In the genomic region with DNA sequence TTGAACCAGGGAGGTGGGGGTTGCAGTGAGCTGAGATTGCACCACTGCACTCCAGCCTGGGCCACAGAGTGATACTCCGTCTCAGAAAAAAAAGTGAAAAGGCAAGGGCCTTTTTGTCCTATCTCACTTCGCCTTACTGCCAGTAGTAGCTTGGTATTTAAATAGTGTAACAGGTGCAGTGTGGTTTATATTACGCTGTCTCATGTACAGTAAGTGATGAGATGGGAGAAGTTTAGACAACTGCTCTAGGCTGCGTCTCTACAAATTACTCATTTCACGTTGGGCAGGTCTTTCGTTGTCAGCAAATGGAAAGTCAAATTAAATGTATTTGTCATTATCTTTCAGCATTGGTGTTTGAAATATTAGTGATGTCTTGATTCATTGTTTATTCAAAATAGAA, we compare ENCODE assay signal across 30 cellular contexts. TPM values are rescaled to one million over a fixed set of nuclear protein-coding genes. Genes with fewer than 3 reads are reported as not detected.
DNase-seq lines count a peak whose midpoint lies in the region; ATAC-seq, FAIRE-seq and TF ChIP-seq lines count a peak whose summit lies in the region.
"Had no signal": no experiment of that assay in that cellular context is flagged by ENCODE, and none has a peak within 500 bp of the region (broad histone marks: within the 10 kb centered on the region; RNA-seq: fewer than 3 reads in every experiment).

No MANE protein-coding gene starts in this region.

- CTCF ChIA-PET in GM12878 (lab: Yijun Ruan, JAX), result interaction anchor here (0.6 to 1.5 kb wide), 5 partner anchors 13 to 219 kb away, joined by 3 to 5 read pairs (median 3); no protein-coding TSS in a partner anchor

- no peak overlapping the region for H3K27ac ChIP-seq in GM12878 (ENCODE audit: control insufficient read depth, insufficient read depth)
- H3K27ac ChIP-seq: epithelial cell of prostate, thoracic aorta had no signal

- no peak overlapping the region for H3K4me2 ChIP-seq in GM12878 (ENCODE audit: control insufficient read depth, insufficient read depth)

- no peak for TF ChIP-seq POLR2A in GM12878 (IDR thresholded peaks at IDR 0.05; ENCODE audit: low read depth, low read length)

- TF ChIP-seq RAD21 in GM12878 (IDR thresholded peaks at IDR 0.05; ENCODE audit: insufficient read depth, low read depth, low read length), result no peak

- TF ChIP-seq CTCF in GM13977 (IDR thresholded peaks at IDR 0.05; ENCODE audit: extremely low read depth, insufficient read depth, missing control alignments), result no peak
- no peak for TF ChIP-seq CTCF in GM12878 (IDR thresholded peaks at IDR 0.05 in 2 of 3, conservative IDR thresholded peaks at IDR 0.05 in 1 of 3; ENCODE audit: control insufficient read depth in 2 of 3, extremely low read depth in 1 of 3, insufficient read depth in 1 of 3, low read depth in 3 of 3, low read length in 3 of 3)

- SMC1A ChIA-PET in GM12878 (lab: Charles Lee; ENCODE audit: uncharacterized antibody, unreplicated experiment), result interaction anchor here (1.0 to 1.1 kb wide), 2 partner anchors 12 to 213 kb away, joined by 3 read pairs; no protein-coding TSS in a partner anchor

- 77% methylated on average over 6 of the region's 6 CpGs for WGBS in GM12878 (ENCODE audit: insufficient coverage, insufficient replicate concordance, low lambda C conversion rate, missing lambda C conversion rate)

- no peak overlapping the region for H3K9ac ChIP-seq in GM12878 (ENCODE audit: control insufficient read depth, insufficient read depth, low read length)

- ATAC-seq in GM18867 (IDR thresholded peaks at IDR 0.05; ENCODE audit: unreplicated experiment), result peak; percentile 88
- peak; percentile 80 for ATAC-seq in HG02885 (IDR thresholded peaks at IDR 0.05; ENCODE audit: poor library complexity, unreplicated experiment)
- peak; percentile 79 for ATAC-seq in GM12878
- ATAC-seq in GM19324 (IDR thresholded peaks at IDR 0.05; ENCODE audit: low FRiP score, unreplicated experiment), result no peak
- ATAC-seq: left ventricle myocardium superior; naive thymus-derived CD8-positive, alpha-beta T cell; SK-N-SH treated with all-trans-retinoic acid at 6 μM for 48 hours had no signal

- RAD21 ChIA-PET in GM12878 (lab: Charles Lee; ENCODE audit: unreplicated experiment), result interaction anchor here (1.0 kb wide), 1 partner anchor 15 kb away, joined by 3 read pairs; a partner anchor contains a TSS

- FAIRE-seq in GM12878 (lab: Jason Lieb, UNC), result no peak
- FAIRE-seq: colon, GM12892, keratinocyte had no signal

- in situ Hi-C loops in GM13977 (cut with MboI; ENCODE audit: low pct_unique_long_range_greater_than_20kb, low sequenced_read_pairs, unreplicated experiment), result no loop called here
- in situ Hi-C loops in GM12878 (cut with MboI), result no loop called here
- in situ Hi-C loops in KBM-7 (cut with MboI; ENCODE audit: low pct_unique_long_range_greater_than_20kb, low sequenced_read_pairs), result no loop called here

- no peak overlapping the region for H2AFZ ChIP-seq in GM12878 (ENCODE audit: control insufficient read depth, low read depth, low read length)

- H3K9me3 ChIP-seq in GM12878 (replicated peaks; ENCODE audit: control insufficient read depth, insufficient read depth, low read length), result no peaks in the 10 kb centered on the region
- H3K9me3 ChIP-seq: thoracic aorta had no signal

- TF ChIP-seq EP300 in GM12878 (IDR thresholded peaks at IDR 0.05; ENCODE audit: borderline replicate concordance in 1 of 2, control insufficient read depth in 1 of 2, low read depth in 2 of 2, low read length in 2 of 2), result no peak

- POLR2A ChIA-PET in GM12878 (lab: Charles Lee), result interaction anchor here (0.7 to 1.1 kb wide), 2 partner anchors 13 to 15 kb away, joined by 3 read pairs; a partner anchor contains a TSS

- intact Hi-C loops in GM12878 (cut with micrococcal nuclease; ENCODE audit: unreplicated experiment), result no loop called here

- H3K4me1 ChIP-seq in GM12878 (ENCODE audit: control insufficient read depth, insufficient read depth, low read length), result peaks cover 11% of the 10 kb centered on the region

- no peaks in the 10 kb centered on the region for H3K27me3 ChIP-seq in GM12878 (replicated peaks in 1 of 2; ENCODE audit: control insufficient read depth in 2 of 2, insufficient read depth in 2 of 2, low read length in 1 of 2)

- H3K79me2 ChIP-seq in GM12878 (ENCODE audit: control insufficient read depth, insufficient read depth, low read length), result no peaks in the 10 kb centered on the region

- no peak overlapping the region for H3K4me3 ChIP-seq in GM12878
- H3K4me3 ChIP-seq: thoracic aorta had no signal

- no TSS peak for BruUV-seq in GM12878 (replicated peaks; lab: Mats Ljungman, UMichigan)

- peaks cover 0 to 2% of the 10 kb centered on the region in 2 experiments; a peak in 2 of 4 replicates for H3K36me3 ChIP-seq in GM12878 (ENCODE audit: control insufficient read depth in 2 of 2, insufficient read depth in 2 of 2, low read length in 1 of 2)
- H3K36me3 ChIP-seq: thoracic aorta had no signal

- no peaks in the 10 kb centered on the region for H4K20me1 ChIP-seq in GM12878 (ENCODE audit: control insufficient read depth, insufficient read depth)

- peak; percentile 43 for DNase-seq in GM13977 (ENCODE audit: low spot score)
- DNase-seq in GM12878 (ENCODE audit: low read depth, low spot score), result no peak
- DNase-seq in KBM-7, result no peak
- no peak for DNase-seq in SW 1271 (lab: John Stamatoyannopoulos, UW)
- DNase-seq in NCI-H1930 (lab: John Stamatoyannopoulos, UW), result no peak
- DNase-seq: activated CD4-positive, alpha-beta T cell treated with anti-CD3 and anti-CD28 coated beads, Interleukin-2, amount 10 ng/mL, durations not matched to agents 7 days and 5 days; activated naive CD4-positive, alpha-beta T cell treated with anti-CD3 and anti-CD28 coated beads, Interleukin-2, amount 50 U/mL, for 16 hours; anterior cingulate cortex; C1 segment of cervical spinal cord; Calu3; effector CD4-positive, alpha-beta T cell; EL; glutamatergic neuron; left ventricle myocardium superior; naive thymus-derived CD8-positive, alpha-beta T cell; NCI-H1105; NCI-H2029 treated with DMSO at 0.1 percent for 48 hours; NCI-H345; NCI-H82; nucleus accumbens; stimulated activated naive CD8-positive, alpha-beta T cell treated with anti-CD3 and anti-CD28 coated beads, Interleukin-15, Interleukin-2, amounts not matched to agents 100 U/mL and 50 U/mL, for 24 hours had no signal

TF ChIP-seq in GM12878, 131 proteins besides CTCF, POLR2A, EP300 and RAD21 (continues in another document):
- TF ChIP-seq MXI1 (IDR thresholded peaks at IDR 0.05; ENCODE audit: low read depth, low read length) (no peak), TCF12 (IDR thresholded peaks at IDR 0.05; ENCODE audit: low read depth, low read length) (peak; percentile 40; the same call in 1 of the 2 replicates), SIN3A (IDR thresholded peaks at IDR 0.05; ENCODE audit: low read depth, low read length) (no peak), HDAC2 (IDR thresholded peaks at IDR 0.05) (no peak), YBX1 (IDR thresholded peaks at IDR 0.05) (no peak), IRF4 (IDR thresholded peaks at IDR 0.05; ENCODE audit: low read depth, low read length) (peak; percentile 48; the same call in 1 of the 2 replicates), ZNF24 (IDR thresholded peaks at IDR 0.05) (no peak; the same call in 1 of the 2 replicates), RUNX3 (IDR thresholded peaks at IDR 0.05; ENCODE audit: low read length) (peak; percentile 77), MEF2A (IDR thresholded peaks at IDR 0.05; ENCODE audit: insufficient read depth, low read depth, low read length) (no peak), ZNF274 (IDR thresholded peaks at IDR 0.05; ENCODE audit: insufficient read depth, insufficient read length) (no peak), SP1 (IDR thresholded peaks at IDR 0.05; ENCODE audit: low read depth, low read length) (no peak), HDAC6 (IDR thresholded peaks at IDR 0.05; ENCODE audit: unreplicated experiment) (no peak), SMAD1 (IDR thresholded peaks at IDR 0.05; ENCODE audit: low read depth, partially characterized antibody) (no peak), STAT1 (conservative IDR thresholded peaks at IDR 0.05) (no peak)
- TF ChIP-seq, protein P1, sequence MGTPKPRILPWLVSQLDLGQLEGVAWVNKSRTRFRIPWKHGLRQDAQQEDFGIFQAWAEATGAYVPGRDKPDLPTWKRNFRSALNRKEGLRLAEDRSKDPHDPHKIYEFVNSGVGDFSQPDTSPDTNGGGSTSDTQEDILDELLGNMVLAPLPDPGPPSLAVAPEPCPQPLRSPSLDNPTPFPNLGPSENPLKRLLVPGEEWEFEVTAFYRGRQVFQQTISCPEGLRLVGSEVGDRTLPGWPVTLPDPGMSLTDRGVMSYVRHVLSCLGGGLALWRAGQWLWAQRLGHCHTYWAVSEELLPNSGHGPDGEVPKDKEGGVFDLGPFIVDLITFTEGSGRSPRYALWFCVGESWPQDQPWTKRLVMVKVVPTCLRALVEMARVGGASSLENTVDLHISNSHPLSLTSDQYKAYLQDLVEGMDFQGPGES (IDR thresholded peaks at IDR 0.05), result no peak

RNA-seq across cellular contexts. Expression of a gene that starts 15.5 kb away (rescaled TPM):
- total RNA-seq in GM12878 (2013; cell fraction: nucleolus; rRNA removed), result 217 and 258 TPM in 2 replicates
- total RNA-seq in GM12878 (2014; rRNA removed) (13.0 and 14.7 TPM in 2 replicates), GM12878 (2014; rRNA removed; fragmentation: Illumina TruSeq; extraction: Trizol) (7.9 and 8.1 TPM in 2 replicates), GM12878 (2021) (23.5 and 26.8 TPM in 2 replicates)
- 6.9 TPM for polyA plus RNA-seq in GM12878 (2011; ENCODE audit: low read depth)
- polyA plus RNA-seq in GM12878 (2011; rRNA removed) (21.8 and 46.7 TPM in 2 replicates), GM12878 (2014; fragmentation: Illumina TruSeq; extraction: Trizol) (10.2 and 14.2 TPM in 2 replicates), GM12878 (2014; fragmentation: Nextera tagmentation; extraction: Ambion mirVana) (1 to 10 TPM; 1.6 to 2.6 TPM), GM12878 (2014; rRNA removed) (13.3 and 14.6 TPM in 2 replicates), GM12878 (2016; fragmentation: Nextera tagmentation; extraction: Ambion mirVana) (10 to 100 TPM; 18.8 to 19.4 TPM)
- polyA plus RNA-seq in GM12878 (2011; cell fraction: cytosol; rRNA removed), result 38.7 and 47.0 TPM in 2 replicates
- 115 and 127 TPM in 2 replicates for polyA plus RNA-seq in GM12878 (2011; cell fraction: nucleus; rRNA removed)
- polyA plus RNA-seq in GM12878 (2012), result 14.6 and 20.5 TPM in 2 replicates
- 48.5 and 62.2 TPM in 2 replicates for polyA minus RNA-seq in GM12878 (2011; rRNA and poly(A)+ RNA removed)
- polyA minus RNA-seq in GM12878 (2011; cell fraction: cytosol; rRNA and poly(A)+ RNA removed), result 12.2 and 18.8 TPM in 2 replicates
- polyA minus RNA-seq in GM12878 (2011; cell fraction: nucleus; rRNA and poly(A)+ RNA removed), result 57.4 and 65.9 TPM in 2 replicates
